ENCODE assay signal across 25 cellular contexts in genomic region chr2:122072666-122073065, GRCh38.
DNase-seq lines count a peak whose midpoint lies in the region; ATAC-seq and TF ChIP-seq lines count a peak whose summit lies in the region.
"Had no signal": no experiment of that assay in that cellular context is flagged by ENCODE, and none has a peak within 500 bp of the region (broad histone marks: within the 10 kb centered on the region; RNA-seq: fewer than 3 reads in every experiment).

No MANE protein-coding gene starts in this region.

- no peak overlapping the region for H3K4me3 ChIP-seq in cardiac fibroblast (replicated peaks in 1 of 2; ENCODE audit: low read depth in 2 of 2, low read length in 2 of 2)
- H3K4me3 ChIP-seq: GM12878, transverse colon had no signal

- ATAC-seq in left colon = no peak
- no peak for ATAC-seq in GM21528 (IDR thresholded peaks at IDR 0.05; ENCODE audit: low FRiP score, unreplicated experiment)
- ATAC-seq: activated T-cell treated with anti-CD3 and anti-CD28 coated beads, Interleukin-2, amount 50 U/mL, for 72 hours; GM12878; naive thymus-derived CD8-positive, alpha-beta T cell; right cardiac atrium; stimulated activated naive CD8-positive, alpha-beta T cell treated with anti-CD3 and anti-CD28 coated beads, Interleukin-15, amount 100 ng/mL, for 72 hours had no signal

- TF ChIP-seq CTCF in cardiac fibroblast (IDR thresholded peaks at IDR 0.05; ENCODE audit: low read depth, low read length) = no peak

- DNase-seq in AG08395 (ENCODE audit: low spot score) (peak; percentile 5), HS-5 (ENCODE audit: low read depth) (peak; percentile 58), cardiac fibroblast (ENCODE audit: low read depth in 2 of 2) (peak; percentile 15 to 63), kidney tubule cell (ENCODE audit: low spot score) (peak; percentile 66), SKM-1 (lab: John Stamatoyannopoulos, UW; ENCODE audit: unreplicated experiment) (no peak), left colon (no peak), SK-N-DZ (ENCODE audit: low spot score) (no peak)
- DNase-seq: activated CD4-positive, alpha-beta T cell treated with anti-CD3 and anti-CD28 coated beads, Interleukin-2, amount 10 ng/mL, durations not matched to agents 24 days and 14 days; activated naive CD4-positive, alpha-beta T cell treated with Interleukin-2 at 50 U/mL for 16 hours; activated T-cell treated with anti-CD3 and anti-CD28 coated beads, Interleukin-2, amount 50 U/mL, for 72 hours; amniotic stem cell; CD8-positive, alpha-beta memory T cell; central memory CD4-positive, alpha-beta T cell; DMS53; midbrain; naive thymus-derived CD8-positive, alpha-beta T cell; NCI-H1694; NCI-H2171; NCI-H69; right cardiac atrium; RPMI8226; stimulated activated naive CD8-positive, alpha-beta T cell treated with anti-CD3 and anti-CD28 coated beads, Interleukin-15, amount 100 ng/mL, for 72 hours; transverse colon had no signal

- intact Hi-C loops in left colon (cut with DNase I, micrococcal nuclease) = no loop called here

Comparison
In these comparisons a context has a peak if more than half of its experiments do, and no peak if none do; other contexts are left out.
1. DNase-seq: peak in AG08395 (single experiment), HS-5 (single experiment), cardiac fibroblast (2 of 2) and kidney tubule cell (single experiment); none in SKM-1 (single experiment), left colon (0 of 2) and SK-N-DZ (single experiment).